ENCODE assay signal across 8 cellular contexts in genomic region chr15:82262422-82263026, GRCh38. TPM values are rescaled to one million over a fixed set of nuclear protein-coding genes. Genes with fewer than 3 reads are reported as not detected.
DNase-seq lines count a peak whose midpoint lies in the region; ATAC-seq and TF ChIP-seq lines count a peak whose summit lies in the region.

Gene EFL1, minus strand, starts transcription at chr15:82262734. Its CDS starts 956 bp downstream, at chr15:82261778.
Gene SAXO2, plus strand, starts transcription at chr15:82262818. Its CDS starts 62 bp downstream, at chr15:82262880.

- H3K9me3 ChIP-seq in SU-DHL-6 (ENCODE audit: insufficient read depth, low read length) (no peaks in the 10 kb centered on the region), adipocyte (ENCODE audit: control insufficient read depth, low read length) (no peaks in the 10 kb centered on the region), heart left ventricle (no peaks in the 10 kb centered on the region), upper lobe of right lung (no peaks in the 10 kb centered on the region)

- no peaks in the 10 kb centered on the region for H3F3A ChIP-seq in SU-DHL-6 (ENCODE audit: insufficient read depth)

- no peaks in the 10 kb centered on the region for H4K20me1 ChIP-seq in SU-DHL-6 (ENCODE audit: low read depth, low read length)

- H3K9me2 ChIP-seq in SU-DHL-6 (replicated peaks; ENCODE audit: insufficient read depth, low read length) = no peaks in the 10 kb centered on the region

- TF ChIP-seq CTCF in GM12864 (IDR thresholded peaks at IDR 0.05; ENCODE audit: low read depth, low read length, missing control alignments) (no peak), SU-DHL-6 (IDR thresholded peaks at IDR 0.05; ENCODE audit: insufficient read depth, low read length, poor library complexity, severe bottlenecking) (no peak), heart left ventricle (IDR thresholded peaks at IDR 0.05) (no peak), upper lobe of right lung (IDR thresholded peaks at IDR 0.05) (no peak)

- H3K4me3 ChIP-seq in GM12864 (ENCODE audit: low read depth, low read length) = peak within 1 kb of the TSS; percentile 88
- peak within 1 kb of the TSS; percentile 83 for H3K4me3 ChIP-seq in SU-DHL-6 (ENCODE audit: insufficient read depth, low read length, poor library complexity, severe bottlenecking)
- peak within 1 kb of the TSS; percentile 93 for H3K4me3 ChIP-seq in adipocyte (ENCODE audit: low read length)
- peak within 1 kb of the TSS; percentile 73 to 97 (median 88) for H3K4me3 ChIP-seq in heart left ventricle
- peak within 1 kb of the TSS; percentile 72 for H3K4me3 ChIP-seq in upper lobe of right lung

- H3K36me3 ChIP-seq in SU-DHL-6 (ENCODE audit: low read length) (peaks cover 8% of the 10 kb centered on the region; the same call in 1 of the 2 replicates), adipocyte (ENCODE audit: control insufficient read depth, insufficient read depth, low read length, severe bottlenecking) (peaks cover 13% of the 10 kb centered on the region), heart left ventricle (peaks cover 0 to 21% (median 14%) of the 10 kb centered on the region in 9 donors), upper lobe of right lung (peaks cover 15% of the 10 kb centered on the region)

- 0 to 1% (median 0%) methylated on average over 51 to 57 of the region's 57 CpGs for WGBS in heart left ventricle, 4 donors

- peaks cover 23% of the 10 kb centered on the region for H3K4me1 ChIP-seq in adipocyte (ENCODE audit: control insufficient read depth, insufficient read depth, low read length)
- H3K4me1 ChIP-seq in heart left ventricle = peaks cover 0 to 33% (median 20%) of the 10 kb centered on the region in 12 donors
- H3K4me1 ChIP-seq in upper lobe of right lung = peaks cover 12% of the 10 kb centered on the region

- H2AFZ ChIP-seq in SU-DHL-6 (ENCODE audit: low read depth, low read length, severe bottlenecking) = peak within 1 kb of the TSS; percentile 69

- peak within 1 kb of the TSS; percentile 55 for H3K27ac ChIP-seq in SU-DHL-6 (ENCODE audit: low read depth, low read length)
- H3K27ac ChIP-seq in heart left ventricle = peak within 1 kb of the TSS in 11 of 12 donors; percentile 36 to 86 (median 80)
- peak within 1 kb of the TSS; percentile 69 for H3K27ac ChIP-seq in upper lobe of right lung

- intact Hi-C loops in heart left ventricle (cut with DNase I) (no loop called here), posterior cingulate gyrus (cut with DNase I) (no loop called here), upper lobe of right lung (cut with DNase I) (no loop called here)

- ATAC-seq in HG02642 (IDR thresholded peaks at IDR 0.05; ENCODE audit: poor library complexity, unreplicated experiment) (peak; percentile 97), heart left ventricle (peak; percentile 96 to 99 (median 99)), upper lobe of right lung (peak; percentile 99)

- peaks cover 30% of the 10 kb centered on the region for H3K79me2 ChIP-seq in SU-DHL-6 (ENCODE audit: insufficient read depth, low read length)

- peak within 1 kb of the TSS; percentile 70 for H3K9ac ChIP-seq in SU-DHL-6 (ENCODE audit: low read length)
- H3K9ac ChIP-seq in adipocyte (ENCODE audit: low read length) = peak within 1 kb of the TSS; percentile 87

- H3K4me2 ChIP-seq in SU-DHL-6 (ENCODE audit: low read depth, low read length, poor library complexity, severe bottlenecking) = peak within 1 kb of the TSS; percentile 81

- H3K27me3 ChIP-seq in SU-DHL-6 (ENCODE audit: low read length) = no peaks in the 10 kb centered on the region
- H3K27me3 ChIP-seq in adipocyte (replicated peaks; ENCODE audit: control insufficient read depth, insufficient read depth, low read length) = no peaks in the 10 kb centered on the region
- no peaks in the 10 kb centered on the region for H3K27me3 ChIP-seq in heart left ventricle
- no peaks in the 10 kb centered on the region for H3K27me3 ChIP-seq in upper lobe of right lung

- DNase-seq in GM12864 (ENCODE audit: low read depth) (peak; percentile 70), NCI-H1105 (lab: John Stamatoyannopoulos, UW) (peak; percentile 66), adipocyte (ENCODE audit: low read depth) (peak; percentile 94), heart left ventricle (peak; percentile 91 to 97 (median 92)), posterior cingulate gyrus (peak; percentile 82 to 99 (median 94)), upper lobe of right lung (peak; percentile 98)

- peak in 1 of 2 donors; percentile 54 for TF ChIP-seq POLR2A in heart left ventricle (IDR thresholded peaks at IDR 0.05)

RNA-seq across cellular contexts. Expression of gene EFL1, which starts in this region (rescaled TPM):
- total RNA-seq in heart left ventricle = 10 to 100 TPM; 11.3 to 19.2 (median 16.1) TPM
- polyA plus RNA-seq in heart left ventricle = 10 to 100 TPM in 1 of 2 donors, 1 to 10 TPM in 1; 3.5 to 15.0 TPM
- 13.8 TPM for total RNA-seq in upper lobe of right lung

RNA-seq across cellular contexts. Expression of gene SAXO2, which starts in this region (rescaled TPM):
- total RNA-seq in heart left ventricle (1 to 10 TPM in 8 of 9 donors, not detected in 1; 1.0 to 3.6 (median 2.7) TPM), upper lobe of right lung (1.7 TPM)
- polyA plus RNA-seq in heart left ventricle = 1 to 10 TPM in 1 of 2 donors, under 1 TPM in 1; 0.32 to 1.6 TPM

Comparison
In these comparisons a context has a peak if more than half of its experiments do, and no peak if none do; other contexts are left out.
1. Peak in every context shown above with its lines: DNase-seq, ATAC-seq, H3K4me3 ChIP-seq and H3K27ac ChIP-seq.